Comparison of ENCODE assay signal across 8 cellular contexts in the genomic region with DNA sequence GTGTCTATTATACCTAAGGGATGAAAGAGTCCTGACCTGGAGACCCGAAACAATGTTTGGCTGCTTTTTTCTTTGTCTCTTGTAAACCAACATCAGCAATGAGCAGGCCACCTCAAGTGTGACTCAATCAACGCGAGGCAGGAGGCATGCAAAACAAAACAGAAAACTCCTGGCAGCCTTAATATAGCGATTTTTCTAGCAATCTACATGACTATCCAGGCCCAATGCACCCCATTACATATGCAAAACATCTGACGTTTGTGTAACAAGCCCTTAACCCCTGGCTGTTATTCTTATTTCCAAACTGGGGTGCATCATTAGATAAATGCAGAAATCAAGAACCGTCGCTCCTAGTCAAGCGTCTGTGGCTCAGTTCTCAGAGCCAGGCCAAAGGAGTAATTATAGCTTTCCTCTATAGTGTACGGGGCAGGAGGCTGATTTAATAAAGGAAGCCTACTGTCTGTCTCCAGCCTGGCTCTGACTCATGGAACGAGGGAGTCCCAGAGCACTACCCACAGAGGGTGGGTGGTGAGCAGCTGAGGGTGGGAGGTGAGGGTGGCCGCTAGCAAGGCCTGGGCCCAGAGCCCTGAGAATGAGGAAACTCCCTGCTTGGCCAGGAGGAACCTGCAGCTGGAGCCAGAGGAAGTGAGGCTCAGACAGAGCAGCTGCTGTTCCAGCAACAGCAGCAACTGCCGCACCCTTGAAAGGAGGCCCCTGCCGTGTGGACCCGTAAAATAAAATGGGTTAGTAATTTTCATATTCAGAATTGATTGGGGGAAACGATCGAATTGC. TPM values are rescaled to one million over a fixed set of nuclear protein-coding genes. Genes with fewer than 3 reads are reported as not detected.
A peak's percentile ranks its signal among the peaks of the same experiment; 100 is the strongest.
DNase-seq lines count a peak whose midpoint lies in the region; ATAC-seq and TF ChIP-seq lines count a peak whose summit lies in the region.

No MANE protein-coding gene starts in this region.

- H3K4me3 ChIP-seq in Caco-2 (ENCODE audit: low read depth, low read length) (no peak overlapping the region), vagina (peak overlapping the region; percentile 40 to 48)

- peaks cover 12% of the 10 kb centered on the region for H3K4me1 Mint-ChIP-seq in Caco-2 (ENCODE audit: low read depth, unreplicated experiment)
- H3K4me1 Mint-ChIP-seq in activated naive CD4-positive, alpha-beta T cell treated with anti-CD3 and anti-CD28 coated beads for 36 hours (ENCODE audit: low read depth), result peaks cover 14% of the 10 kb centered on the region

- H3K27ac Mint-ChIP-seq in Caco-2 (ENCODE audit: unreplicated experiment), result peak overlapping the region; percentile 98
- peak overlapping the region; percentile 54 for H3K27ac Mint-ChIP-seq in activated naive CD4-positive, alpha-beta T cell treated with anti-CD3 and anti-CD28 coated beads for 36 hours

- no peak for TF ChIP-seq CTCF in Caco-2 (IDR thresholded peaks at IDR 0.05; ENCODE audit: insufficient read depth in 1 of 2, low read depth in 1 of 2, low read length in 1 of 2, severe bottlenecking in 1 of 2, unreplicated experiment in 1 of 2)
- no peak for TF ChIP-seq CTCF in RWPE1 (conservative IDR thresholded peaks at IDR 0.05; ENCODE audit: low read depth)
- TF ChIP-seq CTCF in omental fat pad (IDR thresholded peaks at IDR 0.05), result no peak
- TF ChIP-seq CTCF in vagina (IDR thresholded peaks at IDR 0.05), result no peak

- H3K9me3 Mint-ChIP-seq in Caco-2 (ENCODE audit: unreplicated experiment), result no peaks in the 10 kb centered on the region
- no peaks in the 10 kb centered on the region for H3K9me3 Mint-ChIP-seq in activated naive CD4-positive, alpha-beta T cell treated with anti-CD3 and anti-CD28 coated beads for 36 hours

- POLR2A ChIA-PET in Caco-2 (lab: Charles Lee) (interaction anchor here (1.0 to 1.8 kb wide), 3 partner anchors 32 to 69 kb away, joined by 3 to 5 read pairs (median 3); a partner anchor contains a TSS), RWPE1 (lab: Yijun Ruan, JAX; ENCODE audit: low non-redundant PET) (interaction anchor here (1.0 kb wide), 2 partner anchors 18 to 44 kb away, joined by 3 to 4 read pairs; a partner anchor contains a TSS)

- no peaks in the 10 kb centered on the region for H3K27me3 Mint-ChIP-seq in Caco-2 (ENCODE audit: insufficient read depth, unreplicated experiment)
- H3K27me3 Mint-ChIP-seq in activated naive CD4-positive, alpha-beta T cell treated with anti-CD3 and anti-CD28 coated beads for 36 hours (ENCODE audit: low read depth), result no peaks in the 10 kb centered on the region

- no peaks in the 10 kb centered on the region for H3K9me3 ChIP-seq in Caco-2
- H3K9me3 ChIP-seq in vagina, result no peaks in the 10 kb centered on the region

- DNase-seq in Caco-2 (peak; percentile 24 to 38), RWPE1 (ENCODE audit: low spot score) (peak; percentile 59), head of caudate nucleus (peak; percentile 56 to 94 (median 76)), omental fat pad (ENCODE audit: low spot score) (peak; percentile 51), vagina (ENCODE audit: extremely low spot score in 2 of 2) (peak in 1 of 2 donors; percentile 96)
- peak; percentile 37 for DNase-seq in activated naive CD4-positive, alpha-beta T cell treated with anti-CD3 and anti-CD28 coated beads for 36 hours

- H3K4me1 ChIP-seq in Caco-2, result peaks cover 23% of the 10 kb centered on the region
- peaks cover 63% of the 10 kb centered on the region for H3K4me1 ChIP-seq in vagina

- peaks cover 6% of the 10 kb centered on the region for H3K36me3 Mint-ChIP-seq in Caco-2 (ENCODE audit: insufficient read depth, unreplicated experiment)
- H3K36me3 Mint-ChIP-seq in activated naive CD4-positive, alpha-beta T cell treated with anti-CD3 and anti-CD28 coated beads for 36 hours (ENCODE audit: low read depth), result no peaks in the 10 kb centered on the region

- BruUV-seq in Caco-2 (replicated peaks; lab: Mats Ljungman, UMichigan), result TSS peak; percentile 98

- intact Hi-C loops in Caco-2 (cut with micrococcal nuclease; ENCODE audit: unreplicated experiment) (loop anchor here (1.0 to 2.0 kb wide), 4 partner anchors 14 to 62 kb away; no protein-coding TSS in a partner anchor), head of caudate nucleus (cut with DNase I) (no loop called here), vagina (cut with DNase I) (no loop called here)
- intact Hi-C loops in activated naive CD4-positive, alpha-beta T cell treated with anti-CD3 and anti-CD28 coated beads for 36 hours (cut with micrococcal nuclease), result loop anchor here (1.0 kb wide), 2 partner anchors 32 to 43 kb away; no protein-coding TSS in a partner anchor

- peak overlapping the region; percentile 77 for H3K4me3 Mint-ChIP-seq in Caco-2 (ENCODE audit: unreplicated experiment)
- peak overlapping the region; percentile 79 for H3K4me3 Mint-ChIP-seq in activated naive CD4-positive, alpha-beta T cell treated with anti-CD3 and anti-CD28 coated beads for 36 hours

- CTCF ChIA-PET in Caco-2 (lab: Charles Lee) (interaction anchor here (0.6 to 2.4 kb wide), 2 partner anchors 13 to 44 kb away, joined by 3 to 13 read pairs; a partner anchor contains a TSS), RWPE1 (lab: Yijun Ruan, JAX) (interaction anchor here (0.6 to 1.8 kb wide), 7 partner anchors 15 to 121 kb away, joined by 3 to 14 read pairs (median 4); a partner anchor contains a TSS)
- CTCF ChIA-PET in activated naive CD4-positive, alpha-beta T cell treated with anti-CD3 and anti-CD28 coated beads for 36 hours (lab: Charles Lee), result interaction anchor here (0.6 to 1.4 kb wide), 3 partner anchors 43 to 317 kb away, joined by 3 to 6 read pairs (median 4); a partner anchor contains a TSS

- H3K27me3 ChIP-seq in Caco-2 (replicated peaks; ENCODE audit: control insufficient read depth, insufficient read depth, low read length) (no peaks in the 10 kb centered on the region), vagina (no peaks in the 10 kb centered on the region)

- H3K36me3 ChIP-seq in Caco-2 (ENCODE audit: control insufficient read depth, insufficient read depth, low read length) (no peaks in the 10 kb centered on the region), vagina (no peaks in the 10 kb centered on the region)

- no peak for TF ChIP-seq POLR2A in vagina (IDR thresholded peaks at IDR 0.05)

- peak overlapping the region; percentile 99 for H3K27ac ChIP-seq in RWPE1
- peak overlapping the region; percentile 89 for H3K27ac ChIP-seq in vagina

- peak; percentile 67 for ATAC-seq in GM19467 (IDR thresholded peaks at IDR 0.05; ENCODE audit: unreplicated experiment)
- ATAC-seq in HG03575 (IDR thresholded peaks at IDR 0.05; ENCODE audit: extremely low read depth, insufficient number of reproducible peaks, low FRiP score, unreplicated experiment), result peak; percentile 18
- peak; percentile 86 for ATAC-seq in omental fat pad (ENCODE audit: low FRiP score)

RNA-seq across cellular contexts. Expression of a gene that starts 43.9 kb away (rescaled TPM):
- 29.1 and 32.0 TPM in 2 replicates for total RNA-seq in Caco-2 (2022)
- total RNA-seq in activated naive CD4-positive, alpha-beta T cell treated with anti-CD3 and anti-CD28 coated beads for 36 hours, result 1 to 10 TPM; 9.4 to 9.7 TPM
- total RNA-seq in omental fat pad, result 100 to 1,000 TPM in 2 of 4 donors, 10 to 100 TPM in 2; 59.0 to 210 (median 80.4) TPM
- total RNA-seq in vagina, result 77.6 TPM

RNA-seq across cellular contexts. Expression of a gene that starts 46.0 kb away (rescaled TPM):
- total RNA-seq in Caco-2 (2022) (not detected in 2 replicates), omental fat pad (1 to 10 TPM in 1 of 4 donors, under 1 TPM in 3; 0.48 to 5.5 (median 0.86) TPM), vagina (not detected)
- under 1 TPM; 0.17 to 0.19 TPM for total RNA-seq in activated naive CD4-positive, alpha-beta T cell treated with anti-CD3 and anti-CD28 coated beads for 36 hours

Comparison
In these comparisons a context has a peak if more than half of its experiments do, and no peak if none do; other contexts are left out.
1. ATAC-seq: peak in every context shown above with its lines; median percentile 86 in omental fat pad; 67 in GM19467; 18 in HG03575.
2. intact Hi-C loops: an anchor here in Caco-2 (1.0 to 2.0 kb wide) and activated naive CD4-positive, alpha-beta T cell treated with anti-CD3 and anti-CD28 coated beads for 36 hours (1.0 kb wide); none called in head of caudate nucleus and vagina.